In genomic region chr3:23496165-23496564, GRCh38 we compare ENCODE assay signal across 9 cellular contexts.
A peak's percentile ranks its signal among the peaks of the same experiment; 100 is the strongest.
DNase-seq lines count a peak whose midpoint lies in the region; ATAC-seq and TF ChIP-seq lines count a peak whose summit lies in the region.
"Had no signal": no experiment of that assay in that cellular context is flagged by ENCODE, and none has a peak within 500 bp of the region (broad histone marks: within the 10 kb centered on the region; RNA-seq: fewer than 3 reads in every experiment).

No MANE protein-coding gene starts in this region.

- no peak for DNase-seq in NCI-H2196 (lab: John Stamatoyannopoulos, UW; ENCODE audit: unreplicated experiment)
- DNase-seq in NCI-H82 (lab: John Stamatoyannopoulos, UW): no peak
- DNase-seq in activated T-cell treated with anti-CD3 and anti-CD28 coated beads, Interleukin-2, amount 50 U/mL, for 24 hours: no peak
- DNase-seq: effector memory CD8-positive, alpha-beta T cell had no signal

- no peak overlapping the region for H3K4me3 Mint-ChIP-seq in nephron
- no peak overlapping the region for H3K4me3 Mint-ChIP-seq in activated T-cell treated with anti-CD3 and anti-CD28 coated beads, Interleukin-2, amount 50 U/mL, for 24 hours
- H3K4me3 Mint-ChIP-seq: effector memory CD8-positive, alpha-beta T cell had no signal

- H3K4me1 Mint-ChIP-seq in nephron: peaks cover 40% of the 10 kb centered on the region
- peaks cover 2% of the 10 kb centered on the region for H3K4me1 Mint-ChIP-seq in activated T-cell treated with anti-CD3 and anti-CD28 coated beads, Interleukin-2, amount 50 U/mL, for 24 hours (ENCODE audit: low read depth)

- no peak for TF ChIP-seq CTCF in nephron (IDR thresholded peaks at IDR 0.05; ENCODE audit: unreplicated experiment in 3 of 3)

- H3K27ac Mint-ChIP-seq in nephron: peak overlapping the region in 2 of 3 experiments; percentile 22 to 41
- no peak overlapping the region for H3K27ac Mint-ChIP-seq in activated T-cell treated with anti-CD3 and anti-CD28 coated beads, Interleukin-2, amount 50 U/mL, for 24 hours
- H3K27ac Mint-ChIP-seq: activated naive CD4-positive, alpha-beta T cell treated with anti-CD3 and anti-CD28 coated beads, Interleukin-2, amount 50 U/mL, for 72 hours; effector memory CD8-positive, alpha-beta T cell had no signal

- ATAC-seq in GM19025 (IDR thresholded peaks at IDR 0.05; ENCODE audit: low read depth, unreplicated experiment) (peak; percentile 70), GM21576 (IDR thresholded peaks at IDR 0.05; ENCODE audit: unreplicated experiment) (peak; percentile 56), HG03039 (IDR thresholded peaks at IDR 0.05; ENCODE audit: unreplicated experiment) (peak; percentile 75)
- ATAC-seq: activated naive CD4-positive, alpha-beta T cell treated with anti-CD3 and anti-CD28 coated beads, Interleukin-2, amount 50 U/mL, for 72 hours; effector memory CD8-positive, alpha-beta T cell had no signal

- no peaks in the 10 kb centered on the region for H3K9me3 Mint-ChIP-seq in nephron
- no peaks in the 10 kb centered on the region for H3K9me3 Mint-ChIP-seq in activated T-cell treated with anti-CD3 and anti-CD28 coated beads, Interleukin-2, amount 50 U/mL, for 24 hours
- H3K9me3 Mint-ChIP-seq: activated naive CD4-positive, alpha-beta T cell treated with anti-CD3 and anti-CD28 coated beads, Interleukin-2, amount 50 U/mL, for 72 hours; effector memory CD8-positive, alpha-beta T cell had no signal

- H3K27me3 Mint-ChIP-seq in nephron (ENCODE audit: low read depth): no peaks in the 10 kb centered on the region
- H3K27me3 Mint-ChIP-seq in activated T-cell treated with anti-CD3 and anti-CD28 coated beads, Interleukin-2, amount 50 U/mL, for 24 hours: no peaks in the 10 kb centered on the region

- H3K36me3 Mint-ChIP-seq in nephron (ENCODE audit: low read depth): no peaks in the 10 kb centered on the region
- no peaks in the 10 kb centered on the region for H3K36me3 Mint-ChIP-seq in activated T-cell treated with anti-CD3 and anti-CD28 coated beads, Interleukin-2, amount 50 U/mL, for 24 hours (ENCODE audit: low read depth)
